ENCODE assay signal across 16 cellular contexts in the genomic region with DNA sequence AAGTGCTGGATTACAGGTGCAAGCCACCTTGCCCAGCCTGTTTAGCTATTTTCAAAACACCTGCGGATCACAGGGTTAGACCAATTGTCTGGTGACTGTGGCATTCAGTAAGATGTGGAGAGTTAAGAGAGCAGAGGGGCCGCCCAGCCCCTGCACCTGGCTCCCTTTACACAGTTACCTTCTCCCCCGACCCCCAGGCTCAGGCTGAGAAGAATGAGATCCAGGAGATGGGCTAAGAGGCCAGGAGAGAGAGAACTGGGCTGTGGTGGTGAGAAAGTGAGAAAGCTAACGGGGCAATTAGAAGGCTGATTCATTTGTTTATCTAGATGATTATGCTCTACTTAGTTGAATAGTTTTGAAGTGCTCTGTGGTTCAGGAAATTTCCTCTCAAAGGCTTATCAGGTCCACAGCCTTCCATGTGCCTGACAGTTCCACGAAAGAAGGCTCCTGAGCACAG.
A peak's percentile ranks its signal among the peaks of the same experiment; 100 is the strongest.
DNase-seq lines count a peak whose midpoint lies in the region; ATAC-seq and TF ChIP-seq lines count a peak whose summit lies in the region.
"Had no signal": no experiment of that assay in that cellular context is flagged by ENCODE, and none has a peak within 500 bp of the region (broad histone marks: within the 10 kb centered on the region; RNA-seq: fewer than 3 reads in every experiment).

No MANE protein-coding gene starts in this region.

- H3K36me3 ChIP-seq in kidney epithelial cell (ENCODE audit: control insufficient read depth, insufficient read depth, low read length) = no peaks in the 10 kb centered on the region
- H3K36me3 ChIP-seq: BLaER1 treated with 17β-estradiol and CSF1 and Interleukin-3, amounts not matched to agents 10 nM and 100 nM; cardiac muscle cell; transverse colon had no signal

- DNase-seq in DMS53 (lab: John Stamatoyannopoulos, UW) = peak; percentile 97
- DNase-seq in NCI-H1105 treated with DMSO at 0.1 percent for 48 hours (lab: John Stamatoyannopoulos, UW) = peak; percentile 55
- peak; percentile 55 for DNase-seq in SHP77 treated with DMSO at 0.1 percent for 48 hours (lab: John Stamatoyannopoulos, UW)
- peak; percentile 26 for DNase-seq in kidney epithelial cell (ENCODE audit: low read depth)
- DNase-seq in omental fat pad (ENCODE audit: low spot score) = no peak
- no peak for DNase-seq in activated effector memory CD4-positive, alpha-beta T cell treated with Interleukin-2 at 50 U/mL for 16 hours
- DNase-seq: activated B cell treated with CpG ODN at 0.5 μM for 24 hours; activated naive CD4-positive, alpha-beta T cell treated with anti-CD3 and anti-CD28 coated beads, Interleukin-2, amount 50 U/mL, for 16 hours; effector memory CD4-positive, alpha-beta T cell; right cardiac atrium; transverse colon had no signal

- ATAC-seq in HG02970 (IDR thresholded peaks at IDR 0.05; ENCODE audit: low FRiP score, unreplicated experiment) (no peak), omental fat pad (ENCODE audit: low FRiP score) (no peak), GM18517 (IDR thresholded peaks at IDR 0.05; ENCODE audit: unreplicated experiment) (no peak)
- ATAC-seq: K562, right cardiac atrium had no signal

- TF ChIP-seq CTCF in kidney epithelial cell (IDR thresholded peaks at IDR 0.05; ENCODE audit: insufficient read depth, low read length, poor library complexity, severe bottlenecking) = no peak
- no peak for TF ChIP-seq CTCF in omental fat pad (IDR thresholded peaks at IDR 0.05)

- H3K4me3 ChIP-seq in kidney epithelial cell (ENCODE audit: low read depth, low read length) = no peak overlapping the region
- H3K4me3 ChIP-seq: BLaER1 treated with 17β-estradiol and CSF1 and Interleukin-3, amounts not matched to agents 10 nM and 100 nM; cardiac muscle cell; K562; transverse colon had no signal

- H3K27me3 ChIP-seq in kidney epithelial cell (ENCODE audit: control insufficient read depth, insufficient read depth, low read length) = no peaks in the 10 kb centered on the region
- H3K27me3 ChIP-seq: BLaER1 treated with 17β-estradiol and CSF1 and Interleukin-3, amounts not matched to agents 10 nM and 100 nM; cardiac muscle cell; transverse colon had no signal

Comparison
In these comparisons a context has a peak if more than half of its experiments do, and no peak if none do; other contexts are left out.
1. DNase-seq: peak in DMS53 (single experiment), NCI-H1105 treated with DMSO at 0.1 percent for 48 hours (single experiment), SHP77 treated with DMSO at 0.1 percent for 48 hours (single experiment) and kidney epithelial cell (single experiment); none in omental fat pad (single experiment) and activated effector memory CD4-positive, alpha-beta T cell treated with Interleukin-2 at 50 U/mL for 16 hours (single experiment).